1 cellular context compared by ENCODE assay signal in the genomic region with DNA sequence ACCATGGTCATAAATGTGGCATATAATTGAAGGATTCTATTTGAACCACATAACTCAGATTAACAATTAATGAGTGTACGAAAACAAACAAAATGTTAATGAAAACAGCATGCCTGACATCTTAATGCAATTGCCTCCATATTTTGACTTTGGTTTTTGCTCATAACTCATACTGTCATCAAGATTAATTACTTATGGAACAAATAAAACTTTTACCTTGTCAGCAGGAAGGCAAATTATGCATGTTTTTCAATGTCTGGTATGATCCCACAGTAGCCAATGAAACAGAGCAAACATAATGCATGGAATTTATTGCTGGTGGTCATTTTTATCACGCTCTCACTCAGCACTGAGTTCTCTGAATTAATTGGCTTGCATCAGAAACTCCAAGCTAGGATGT.
A peak's percentile ranks its signal among the peaks of the same experiment; 100 is the strongest.
TF ChIP-seq lines count a peak whose summit lies in the region.

No MANE protein-coding gene starts in this region.

TF ChIP-seq in HEK293, 187 proteins besides CTCF, POLR2A, EP300 and RAD21 (continued from another document):
- 0 out of 2 replicates have a peak, but pooled peaks have one; percentile 16 for TF ChIP-seq TSHZ1 (tag by site-specific recombination; IDR thresholded peaks at IDR 0.05; ENCODE audit: borderline replicate concordance)
- TF ChIP-seq, protein P1, sequence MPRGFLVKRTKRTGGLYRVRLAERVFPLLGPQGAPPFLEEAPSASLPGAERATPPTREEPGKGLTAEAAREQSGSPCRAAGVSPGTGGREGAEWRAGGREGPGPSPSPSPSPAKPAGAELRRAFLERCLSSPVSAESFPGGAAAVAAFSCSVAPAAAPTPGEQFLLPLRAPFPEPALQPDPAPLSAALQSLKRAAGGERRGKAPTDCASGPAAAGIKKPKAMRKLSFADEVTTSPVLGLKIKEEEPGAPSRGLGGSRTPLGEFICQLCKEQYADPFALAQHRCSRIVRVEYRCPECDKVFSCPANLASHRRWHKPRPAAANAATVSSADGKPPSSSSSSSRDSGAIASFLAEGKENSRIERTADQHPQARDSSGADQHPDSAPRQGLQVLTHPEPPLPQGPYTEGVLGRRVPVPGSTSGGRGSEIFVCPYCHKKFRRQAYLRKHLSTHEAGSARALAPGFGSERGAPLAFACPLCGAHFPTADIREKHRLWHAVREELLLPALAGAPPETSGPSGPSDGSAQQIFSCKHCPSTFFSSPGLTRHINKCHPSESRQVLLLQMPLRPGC (tag by site-specific recombination; IDR thresholded peaks at IDR 0.05): 0 out of 2 replicates have a peak, but pooled peaks have one; percentile 23
- peak; percentile 25; the same call in 1 of the 2 replicates for TF ChIP-seq YY1 (tag by site-specific recombination; IDR thresholded peaks at IDR 0.05)
- TF ChIP-seq ZNF311 (tag by site-specific recombination; IDR thresholded peaks at IDR 0.05; ENCODE audit: borderline replicate concordance): no peak
- peak; percentile 49; the same call in 1 of the 2 replicates for TF ChIP-seq WT1 (tag by site-specific recombination; IDR thresholded peaks at IDR 0.05)
- TF ChIP-seq, protein P2, sequence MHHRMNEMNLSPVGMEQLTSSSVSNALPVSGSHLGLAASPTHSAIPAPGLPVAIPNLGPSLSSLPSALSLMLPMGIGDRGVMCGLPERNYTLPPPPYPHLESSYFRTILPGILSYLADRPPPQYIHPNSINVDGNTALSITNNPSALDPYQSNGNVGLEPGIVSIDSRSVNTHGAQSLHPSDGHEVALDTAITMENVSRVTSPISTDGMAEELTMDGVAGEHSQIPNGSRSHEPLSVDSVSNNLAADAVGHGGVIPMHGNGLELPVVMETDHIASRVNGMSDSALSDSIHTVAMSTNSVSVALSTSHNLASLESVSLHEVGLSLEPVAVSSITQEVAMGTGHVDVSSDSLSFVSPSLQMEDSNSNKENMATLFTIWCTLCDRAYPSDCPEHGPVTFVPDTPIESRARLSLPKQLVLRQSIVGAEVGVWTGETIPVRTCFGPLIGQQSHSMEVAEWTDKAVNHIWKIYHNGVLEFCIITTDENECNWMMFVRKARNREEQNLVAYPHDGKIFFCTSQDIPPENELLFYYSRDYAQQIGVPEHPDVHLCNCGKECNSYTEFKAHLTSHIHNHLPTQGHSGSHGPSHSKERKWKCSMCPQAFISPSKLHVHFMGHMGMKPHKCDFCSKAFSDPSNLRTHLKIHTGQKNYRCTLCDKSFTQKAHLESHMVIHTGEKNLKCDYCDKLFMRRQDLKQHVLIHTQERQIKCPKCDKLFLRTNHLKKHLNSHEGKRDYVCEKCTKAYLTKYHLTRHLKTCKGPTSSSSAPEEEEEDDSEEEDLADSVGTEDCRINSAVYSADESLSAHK (tag by site-specific recombination; IDR thresholded peaks at IDR 0.05): peak; percentile 40
- TF ChIP-seq MYNN (tag by site-specific recombination; IDR thresholded peaks at IDR 0.05; ENCODE audit: borderline replicate concordance): no peak
- no peak for TF ChIP-seq ZNF558 (tag by site-specific recombination; IDR thresholded peaks at IDR 0.05)
- 0 out of 2 replicates have a peak, but pooled peaks have one; percentile 40 for TF ChIP-seq ZBTB17 (tag by site-specific recombination; IDR thresholded peaks at IDR 0.05)
- peak; percentile 49; the same call in 1 of the 2 replicates for TF ChIP-seq IKZF3 (tag by site-specific recombination; IDR thresholded peaks at IDR 0.05)
- TF ChIP-seq GFI1B (tag by site-specific recombination; IDR thresholded peaks at IDR 0.05): peak; percentile 52; the same call in 1 of the 2 replicates
- TF ChIP-seq, protein P3, sequence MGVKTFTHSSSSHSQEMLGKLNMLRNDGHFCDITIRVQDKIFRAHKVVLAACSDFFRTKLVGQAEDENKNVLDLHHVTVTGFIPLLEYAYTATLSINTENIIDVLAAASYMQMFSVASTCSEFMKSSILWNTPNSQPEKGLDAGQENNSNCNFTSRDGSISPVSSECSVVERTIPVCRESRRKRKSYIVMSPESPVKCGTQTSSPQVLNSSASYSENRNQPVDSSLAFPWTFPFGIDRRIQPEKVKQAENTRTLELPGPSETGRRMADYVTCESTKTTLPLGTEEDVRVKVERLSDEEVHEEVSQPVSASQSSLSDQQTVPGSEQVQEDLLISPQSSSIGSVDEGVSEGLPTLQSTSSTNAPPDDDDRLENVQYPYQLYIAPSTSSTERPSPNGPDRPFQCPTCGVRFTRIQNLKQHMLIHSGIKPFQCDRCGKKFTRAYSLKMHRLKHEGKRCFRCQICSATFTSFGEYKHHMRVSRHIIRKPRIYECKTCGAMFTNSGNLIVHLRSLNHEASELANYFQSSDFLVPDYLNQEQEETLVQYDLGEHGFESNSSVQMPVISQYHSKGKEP (tag by site-specific recombination; IDR thresholded peaks at IDR 0.05): peak; percentile 90
- TF ChIP-seq ZSCAN30 (tag by site-specific recombination; IDR thresholded peaks at IDR 0.05): 0 out of 2 replicates have a peak, but pooled peaks have one; percentile 42
- peak; percentile 70 for TF ChIP-seq OSR2 (tag by site-specific recombination; IDR thresholded peaks at IDR 0.05)
- peak; percentile 80 for TF ChIP-seq FEZF1 (tag by site-specific recombination; IDR thresholded peaks at IDR 0.05)
- peak; percentile 96 for TF ChIP-seq PRDM6 (tag by site-specific recombination; IDR thresholded peaks at IDR 0.05)
- TF ChIP-seq ZNF843 (tag by site-specific recombination; IDR thresholded peaks at IDR 0.05): peak; percentile 67
- TF ChIP-seq, protein P4, sequence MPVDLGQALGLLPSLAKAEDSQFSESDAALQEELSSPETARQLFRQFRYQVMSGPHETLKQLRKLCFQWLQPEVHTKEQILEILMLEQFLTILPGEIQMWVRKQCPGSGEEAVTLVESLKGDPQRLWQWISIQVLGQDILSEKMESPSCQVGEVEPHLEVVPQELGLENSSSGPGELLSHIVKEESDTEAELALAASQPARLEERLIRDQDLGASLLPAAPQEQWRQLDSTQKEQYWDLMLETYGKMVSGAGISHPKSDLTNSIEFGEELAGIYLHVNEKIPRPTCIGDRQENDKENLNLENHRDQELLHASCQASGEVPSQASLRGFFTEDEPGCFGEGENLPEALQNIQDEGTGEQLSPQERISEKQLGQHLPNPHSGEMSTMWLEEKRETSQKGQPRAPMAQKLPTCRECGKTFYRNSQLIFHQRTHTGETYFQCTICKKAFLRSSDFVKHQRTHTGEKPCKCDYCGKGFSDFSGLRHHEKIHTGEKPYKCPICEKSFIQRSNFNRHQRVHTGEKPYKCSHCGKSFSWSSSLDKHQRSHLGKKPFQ (tag by site-specific recombination; IDR thresholded peaks at IDR 0.05): peak; percentile 71; the same call in 1 of the 2 replicates
- peak; percentile 46; the same call in 1 of the 2 replicates for TF ChIP-seq ZBTB8A (tag by site-specific recombination; IDR thresholded peaks at IDR 0.05)
- no peak for TF ChIP-seq HOXC10 (CRISPR knock-in tag; IDR thresholded peaks at IDR 0.05)
